In the genomic region with DNA sequence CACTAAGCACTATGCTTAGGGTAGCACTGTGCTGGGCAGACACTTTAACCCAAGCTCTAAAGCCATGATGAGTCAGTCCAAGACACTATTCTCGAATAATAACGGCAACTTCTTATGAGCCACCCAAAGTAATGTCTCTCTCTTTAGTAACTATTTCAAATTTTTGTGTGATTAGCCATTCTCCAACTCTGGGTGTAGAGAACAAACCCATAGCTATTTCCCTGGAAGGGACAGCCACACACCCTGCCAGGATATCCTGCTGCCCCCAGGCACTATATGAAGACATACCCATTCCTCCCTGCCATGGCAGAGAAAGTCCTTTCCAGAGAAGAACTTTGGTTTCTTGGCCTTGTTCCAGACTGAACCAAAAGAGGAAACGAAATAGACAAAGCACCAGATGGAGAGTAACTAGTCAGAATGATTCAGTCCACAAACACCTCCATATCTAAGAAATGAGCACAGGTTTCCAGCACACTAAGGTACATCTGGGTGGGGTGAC, we compare ENCODE assay signal across 13 cellular contexts.
A peak's percentile ranks its signal among the peaks of the same experiment; 100 is the strongest.
DNase-seq lines count a peak whose midpoint lies in the region; ATAC-seq, FAIRE-seq and TF ChIP-seq lines count a peak whose summit lies in the region.
"Had no signal": no experiment of that assay in that cellular context is flagged by ENCODE, and none has a peak within 500 bp of the region (broad histone marks: within the 10 kb centered on the region; RNA-seq: fewer than 3 reads in every experiment).

No MANE protein-coding gene starts in this region.

- H3K9me3 ChIP-seq in Karpas-422 (ENCODE audit: low read length) (no peaks in the 10 kb centered on the region), adipocyte (ENCODE audit: control insufficient read depth, low read length) (no peaks in the 10 kb centered on the region)

- DNase-seq in AG09309 (ENCODE audit: low read depth) (peak; percentile 87), Karpas-422 (peak; percentile 44), adipocyte (ENCODE audit: low read depth) (peak; percentile 82), iris pigment epithelial cell (ENCODE audit: low read depth) (peak; percentile 85), GM12892 (ENCODE audit: insufficient read length) (no peak), hippocampal formation (lab: John Stamatoyannopoulos, UW) (no peak), SK-N-DZ (ENCODE audit: low spot score) (no peak)
- DNase-seq: activated CD4-positive, alpha-beta T cell treated with anti-CD3 and anti-CD28 coated beads for 48 hours; kidney; NCI-H1694 had no signal

- H3K4me1 ChIP-seq in Karpas-422 (ENCODE audit: low read length) = no peaks in the 10 kb centered on the region
- H3K4me1 ChIP-seq in adipocyte (ENCODE audit: control insufficient read depth, insufficient read depth, low read length) = peaks cover 40% of the 10 kb centered on the region

- FAIRE-seq in GM12892 (lab: Jason Lieb, UNC) = no peak
- FAIRE-seq: kidney had no signal

- H3K79me2 ChIP-seq in Karpas-422 (ENCODE audit: low read length) = no peaks in the 10 kb centered on the region

- H3K4me3 ChIP-seq in AG09309 (ENCODE audit: control insufficient read depth, low read depth, low read length) (no peak overlapping the region), Karpas-422 (ENCODE audit: low read length) (no peak overlapping the region), adipocyte (ENCODE audit: low read length) (no peak overlapping the region)

- H3K27ac ChIP-seq in Karpas-422 (ENCODE audit: low read length) = no peak overlapping the region
- H3K27ac ChIP-seq: C4-2B had no signal

- H3K9ac ChIP-seq in Karpas-422 (ENCODE audit: low read length) (no peak overlapping the region), adipocyte (ENCODE audit: low read length) (peak overlapping the region; percentile 67)

- H3K9me2 ChIP-seq in Karpas-422 (replicated peaks; ENCODE audit: insufficient read depth, low read length) = no peaks in the 10 kb centered on the region

- TF ChIP-seq POLR2A in GM12892 (IDR thresholded peaks at IDR 0.05; ENCODE audit: low read depth, low read length) = no peak

- no peaks in the 10 kb centered on the region for H4K20me1 ChIP-seq in Karpas-422 (ENCODE audit: insufficient read depth, low read depth, low read length)

- H3K27me3 ChIP-seq in Karpas-422 (ENCODE audit: low read length) (no peaks in the 10 kb centered on the region), adipocyte (replicated peaks; ENCODE audit: control insufficient read depth, insufficient read depth, low read length) (no peaks in the 10 kb centered on the region)

- H3K36me3 ChIP-seq in Karpas-422 (ENCODE audit: insufficient read depth, low read length) (no peaks in the 10 kb centered on the region), adipocyte (ENCODE audit: control insufficient read depth, insufficient read depth, low read length, severe bottlenecking) (no peaks in the 10 kb centered on the region)

- no peak for ATAC-seq in HG02610 (IDR thresholded peaks at IDR 0.05; ENCODE audit: unreplicated experiment)
- ATAC-seq: Right ventricle myocardium inferior had no signal

- H3K4me2 ChIP-seq in Karpas-422 (ENCODE audit: low read depth, low read length, poor library complexity, severe bottlenecking) = no peak overlapping the region

- no peak for TF ChIP-seq CTCF in AG09309 (IDR thresholded peaks at IDR 0.05; ENCODE audit: control insufficient read depth, insufficient read depth, low read depth, low read length, missing control alignments)

- no peak overlapping the region for H2AFZ ChIP-seq in Karpas-422 (ENCODE audit: low read length)

Comparison
In these comparisons a context has a peak if more than half of its experiments do, and no peak if none do; other contexts are left out.
1. DNase-seq: peak in AG09309 (single experiment), Karpas-422 (single experiment), adipocyte (single experiment) and iris pigment epithelial cell (single experiment); none in GM12892 (single experiment), hippocampal formation (0 of 2) and SK-N-DZ (single experiment).